Comparison of ENCODE assay signal across 27 cellular contexts in genomic region chr5:180102636-180103035, GRCh38.
"Had no signal": no experiment of that assay in that cellular context is flagged by ENCODE, and none has a peak within 500 bp of the region (broad histone marks: within the 10 kb centered on the region; RNA-seq: fewer than 3 reads in every experiment).

No MANE protein-coding gene starts in this region.

- H3K4me1 Mint-ChIP-seq: endodermal cell had no signal

- H3K27me3 ChIP-seq: colonic mucosa, dorsolateral prefrontal cortex, esophagus squamous epithelium, foreskin keratinocyte, hepatocyte had no signal

- H3K4me3 ChIP-seq: colonic mucosa, dorsolateral prefrontal cortex, esophagus muscularis mucosa, esophagus squamous epithelium, gastrocnemius medialis, gastroesophageal sphincter, heart left ventricle, heart right ventricle, hepatocyte had no signal

- H3K36me3 ChIP-seq: colonic mucosa, esophagus muscularis mucosa, esophagus squamous epithelium, gastrocnemius medialis, gastroesophageal sphincter, heart left ventricle, heart right ventricle had no signal

- ATAC-seq: effector memory CD8-positive, alpha-beta T cell; esophagus mucosa; foreskin keratinocyte; gastrocnemius medialis; gastroesophageal sphincter; heart left ventricle; heart right ventricle had no signal

- FAIRE-seq: colon, endometrium, endothelial cell of umbilical vein, frontal cortex had no signal

- H3K9me3 ChIP-seq: colonic mucosa had no signal

- H3K27ac Mint-ChIP-seq: dendritic cell treated with granulocyte-macrophage colony-stimulating factor and Interleukin-4, amounts not matched to agents 40 ng/mL and 50 ng/mL, for 4 days; effector memory CD8-positive, alpha-beta T cell; endodermal cell had no signal

- H2AFZ ChIP-seq: hepatocyte had no signal

- H3K79me2 ChIP-seq: hepatocyte had no signal

- H3K4me2 ChIP-seq: hepatocyte had no signal

- H3K4me1 ChIP-seq: colonic mucosa, esophagus muscularis mucosa, esophagus squamous epithelium, foreskin keratinocyte, gastrocnemius medialis, gastroesophageal sphincter, heart left ventricle, heart right ventricle had no signal

- H3K4me3 Mint-ChIP-seq: dendritic cell treated with granulocyte-macrophage colony-stimulating factor and Interleukin-4, amounts not matched to agents 40 ng/mL and 50 ng/mL, for 4 days; effector memory CD8-positive, alpha-beta T cell; endodermal cell had no signal

- H3K27ac ChIP-seq: colonic mucosa, dorsolateral prefrontal cortex, epithelial cell of prostate, esophagus muscularis mucosa, esophagus squamous epithelium, foreskin keratinocyte, gastrocnemius medialis, gastroesophageal sphincter, heart left ventricle, heart right ventricle, hepatocyte had no signal

- DNase-seq: colonic mucosa; dermis blood vessel endothelial cell; effector CD4-positive, alpha-beta T cell; effector CD8-positive, alpha-beta T cell; effector memory CD4-positive, alpha-beta T cell; effector memory CD8-positive, alpha-beta T cell; erythroblast; esophagus squamous epithelium; foreskin fibroblast; foreskin keratinocyte; foreskin melanocyte; gastrocnemius medialis; glutamatergic neuron; heart left ventricle; heart right ventricle had no signal
